Comparison of ENCODE assay signal across 1 cellular context in the genomic region with DNA sequence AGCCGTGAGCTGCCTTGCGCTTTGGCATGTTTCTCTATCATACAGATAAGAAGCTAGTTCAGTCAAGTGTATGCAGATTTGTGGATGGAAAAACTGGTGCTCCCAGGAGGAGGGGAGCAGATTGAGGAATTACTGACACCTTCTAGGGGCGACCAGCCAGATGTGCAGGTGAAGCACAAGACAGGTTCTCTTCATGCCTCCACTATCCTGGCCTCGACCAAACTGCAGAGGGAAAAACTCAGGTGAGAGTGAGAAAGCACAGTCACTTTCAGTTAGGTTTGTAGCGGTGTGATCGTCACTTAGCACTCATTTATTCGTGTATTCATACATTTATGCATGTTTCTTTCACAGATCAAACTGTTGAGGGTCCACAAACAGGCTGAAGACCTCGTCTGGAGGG.
TF ChIP-seq lines count a peak whose summit lies in the region.

No MANE protein-coding gene starts in this region.

TF ChIP-seq in A549, 52 proteins besides CTCF, POLR2A, EP300 and RAD21 (continued from another document):
- TF ChIP-seq, protein P1, sequence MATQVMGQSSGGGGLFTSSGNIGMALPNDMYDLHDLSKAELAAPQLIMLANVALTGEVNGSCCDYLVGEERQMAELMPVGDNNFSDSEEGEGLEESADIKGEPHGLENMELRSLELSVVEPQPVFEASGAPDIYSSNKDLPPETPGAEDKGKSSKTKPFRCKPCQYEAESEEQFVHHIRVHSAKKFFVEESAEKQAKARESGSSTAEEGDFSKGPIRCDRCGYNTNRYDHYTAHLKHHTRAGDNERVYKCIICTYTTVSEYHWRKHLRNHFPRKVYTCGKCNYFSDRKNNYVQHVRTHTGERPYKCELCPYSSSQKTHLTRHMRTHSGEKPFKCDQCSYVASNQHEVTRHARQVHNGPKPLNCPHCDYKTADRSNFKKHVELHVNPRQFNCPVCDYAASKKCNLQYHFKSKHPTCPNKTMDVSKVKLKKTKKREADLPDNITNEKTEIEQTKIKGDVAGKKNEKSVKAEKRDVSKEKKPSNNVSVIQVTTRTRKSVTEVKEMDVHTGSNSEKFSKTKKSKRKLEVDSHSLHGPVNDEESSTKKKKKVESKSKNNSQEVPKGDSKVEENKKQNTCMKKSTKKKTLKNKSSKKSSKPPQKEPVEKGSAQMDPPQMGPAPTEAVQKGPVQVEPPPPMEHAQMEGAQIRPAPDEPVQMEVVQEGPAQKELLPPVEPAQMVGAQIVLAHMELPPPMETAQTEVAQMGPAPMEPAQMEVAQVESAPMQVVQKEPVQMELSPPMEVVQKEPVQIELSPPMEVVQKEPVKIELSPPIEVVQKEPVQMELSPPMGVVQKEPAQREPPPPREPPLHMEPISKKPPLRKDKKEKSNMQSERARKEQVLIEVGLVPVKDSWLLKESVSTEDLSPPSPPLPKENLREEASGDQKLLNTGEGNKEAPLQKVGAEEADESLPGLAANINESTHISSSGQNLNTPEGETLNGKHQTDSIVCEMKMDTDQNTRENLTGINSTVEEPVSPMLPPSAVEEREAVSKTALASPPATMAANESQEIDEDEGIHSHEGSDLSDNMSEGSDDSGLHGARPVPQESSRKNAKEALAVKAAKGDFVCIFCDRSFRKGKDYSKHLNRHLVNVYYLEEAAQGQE (IDR thresholded peaks at IDR 0.05) = no peak
- TF ChIP-seq ZFP36 (IDR thresholded peaks at IDR 0.05; ENCODE audit: borderline replicate concordance, partially characterized antibody) = no peak
- TF ChIP-seq, protein P2, sequence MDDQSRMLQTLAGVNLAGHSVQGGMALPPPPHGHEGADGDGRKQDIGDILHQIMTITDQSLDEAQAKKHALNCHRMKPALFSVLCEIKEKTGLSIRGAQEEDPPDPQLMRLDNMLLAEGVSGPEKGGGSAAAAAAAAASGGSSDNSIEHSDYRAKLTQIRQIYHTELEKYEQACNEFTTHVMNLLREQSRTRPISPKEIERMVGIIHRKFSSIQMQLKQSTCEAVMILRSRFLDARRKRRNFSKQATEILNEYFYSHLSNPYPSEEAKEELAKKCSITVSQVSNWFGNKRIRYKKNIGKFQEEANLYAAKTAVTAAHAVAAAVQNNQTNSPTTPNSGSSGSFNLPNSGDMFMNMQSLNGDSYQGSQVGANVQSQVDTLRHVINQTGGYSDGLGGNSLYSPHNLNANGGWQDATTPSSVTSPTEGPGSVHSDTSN (IDR thresholded peaks at IDR 0.05) = no peak
